16 cellular contexts compared by ENCODE assay signal in genomic region chr19:48737360-48737998, GRCh38. TPM values are rescaled to one million over a fixed set of nuclear protein-coding genes. Genes with fewer than 3 reads are reported as not detected.
DNase-seq lines count a peak whose midpoint lies in the region; ATAC-seq and TF ChIP-seq lines count a peak whose summit lies in the region.
"Had no signal": no experiment of that assay in that cellular context is flagged by ENCODE, and none has a peak within 500 bp of the region (broad histone marks: within the 10 kb centered on the region; RNA-seq: fewer than 3 reads in every experiment).

No MANE protein-coding gene starts in this region.

- H3K4me2 ChIP-seq in neuronal stem cell (ENCODE audit: insufficient read depth, low read length, poor library complexity, severe bottlenecking) (no peak overlapping the region), mesenchymal stem cell (ENCODE audit: low read length, poor library complexity, severe bottlenecking) (no peak overlapping the region)

- WGBS in neuronal stem cell (ENCODE audit: extremely low coverage in 2 of 2, insufficient read length in 2 of 2, insufficient replicate concordance in 1 of 2), 2 donors, result no CpG with 5 or more reads among the region's 22 CpGs
- WGBS in mesenchymal stem cell, result 64% methylated on average over 22 of the region's 22 CpGs

- no peak overlapping the region for H2AFZ ChIP-seq in neuronal stem cell (ENCODE audit: low read length)
- H2AFZ ChIP-seq in mesenchymal stem cell (ENCODE audit: low read depth, low read length), result no peak overlapping the region

- CTCF ChIA-PET in HEK293 (lab: Yijun Ruan, JAX), result no interaction called here

- H3K79me1 ChIP-seq in neuronal stem cell (ENCODE audit: low read depth, low read length), result no peaks in the 10 kb centered on the region
- H3K79me1 ChIP-seq in mesenchymal stem cell (replicated peaks; ENCODE audit: low read length, poor library complexity, severe bottlenecking), result no peaks in the 10 kb centered on the region

- no peaks in the 10 kb centered on the region for H3K36me3 ChIP-seq in HEK293 (ENCODE audit: control insufficient read depth in 2 of 2, insufficient read depth in 1 of 2, low read length in 2 of 2)
- H3K36me3 ChIP-seq in neuronal stem cell (replicated peaks in 1 of 2; ENCODE audit: control insufficient read depth in 2 of 2, insufficient read depth in 2 of 2, low read length in 2 of 2), result no peaks in the 10 kb centered on the region
- no peaks in the 10 kb centered on the region for H3K36me3 ChIP-seq in mesenchymal stem cell (ENCODE audit: control insufficient read depth in 1 of 2, insufficient read depth in 2 of 2, low read depth in 1 of 2, low read length in 2 of 2)

- no peak for TF ChIP-seq CTCF in HEK293 (tag by site-specific recombination; IDR thresholded peaks at IDR 0.05)

- no peak overlapping the region for H3K18ac ChIP-seq in neuronal stem cell (ENCODE audit: low read length)
- H3K18ac ChIP-seq in mesenchymal stem cell (ENCODE audit: low read depth in 1 of 2, low read length in 2 of 2), result no peak overlapping the region

- H2BK15ac ChIP-seq in neuronal stem cell (ENCODE audit: low read length), result peak overlapping the region; percentile 77
- no peak overlapping the region for H2BK15ac ChIP-seq in mesenchymal stem cell (ENCODE audit: low read depth, poor library complexity, severe bottlenecking)

- H3K9ac ChIP-seq in neuronal stem cell (ENCODE audit: low read depth, low read length, poor library complexity) (no peak overlapping the region), mesenchymal stem cell (ENCODE audit: low read length) (no peak overlapping the region)

- no peak overlapping the region for H4K8ac ChIP-seq in neuronal stem cell (ENCODE audit: low read depth, low read length)
- no peak overlapping the region for H4K8ac ChIP-seq in mesenchymal stem cell (ENCODE audit: low read length)

- DNase-seq in NCI-H1436 (lab: John Stamatoyannopoulos, UW), result peak; percentile 33
- no peak for DNase-seq in NCI-H1436 treated with DMSO at 0.1 percent for 48 hours (lab: John Stamatoyannopoulos, UW)
- peak; percentile 61 for DNase-seq in dermis blood vessel endothelial cell
- no peak for DNase-seq in neuronal stem cell (ENCODE audit: low spot score)
- no peak for DNase-seq in left lobe of liver (ENCODE audit: low spot score)
- no peak for DNase-seq in HPDE6-E6E7 (ENCODE audit: extremely low spot score)
- DNase-seq in mesenchymal stem cell, result no peak
- DNase-seq: activated CD8-positive, alpha-beta T cell treated with anti-CD3 and anti-CD28 coated beads, Interleukin-2, amount 10 ng/mL, durations not matched to agents 7 days and 5 days; cortex of kidney; psoas muscle; stimulated activated CD4-positive, alpha-beta T cell treated with anti-CD3 and anti-CD28 coated beads, Interleukin-4, amount 100 ng/mL, for 1 hour; stimulated activated naive CD8-positive, alpha-beta T cell treated with anti-CD3 and anti-CD28 coated beads, Interleukin-15, amount 100 ng/mL, for 72 hours had no signal

- H3K9me3 ChIP-seq in HEK293 (ENCODE audit: control insufficient read depth, insufficient read depth, low read depth, low read length) (no peaks in the 10 kb centered on the region), neuronal stem cell (replicated peaks in 1 of 2; ENCODE audit: control insufficient read depth in 2 of 2, insufficient read depth in 1 of 2, low read depth in 1 of 2, low read length in 2 of 2) (no peaks in the 10 kb centered on the region), mesenchymal stem cell (ENCODE audit: control insufficient read depth, low read length) (no peaks in the 10 kb centered on the region)
- H3K9me3 ChIP-seq: psoas muscle had no signal

- H4K91ac ChIP-seq in neuronal stem cell (ENCODE audit: low read depth, low read length, poor library complexity) (no peak overlapping the region), mesenchymal stem cell (ENCODE audit: low read length) (no peak overlapping the region)

- no peak overlapping the region for H3K27ac ChIP-seq in HEK293 (ENCODE audit: extremely low read depth, low read depth, low read length)
- H3K27ac ChIP-seq in neuronal stem cell (replicated peaks; ENCODE audit: low read length), result no peak overlapping the region
- no peak overlapping the region for H3K27ac ChIP-seq in mesenchymal stem cell (ENCODE audit: low read length, poor library complexity, severe bottlenecking)

- peaks cover 5% of the 10 kb centered on the region for H3K4me1 ChIP-seq in HEK293 (ENCODE audit: control insufficient read depth, insufficient read depth, low read length)
- peaks cover 3 to 9% of the 10 kb centered on the region in 2 donors for H3K4me1 ChIP-seq in neuronal stem cell (ENCODE audit: control insufficient read depth in 2 of 2, insufficient read depth in 1 of 2, low read depth in 1 of 2, low read length in 2 of 2)
- peaks cover 17% of the 10 kb centered on the region for H3K4me1 ChIP-seq in mesenchymal stem cell (ENCODE audit: control insufficient read depth, insufficient read depth, low read depth, low read length)

- H2BK5ac ChIP-seq in neuronal stem cell (ENCODE audit: low read length) (no peak overlapping the region), mesenchymal stem cell (ENCODE audit: low read depth, low read length, poor library complexity, severe bottlenecking) (no peak overlapping the region)

- H3K4me3 ChIP-seq in HEK293 (ENCODE audit: low read depth, low read length) (no peak overlapping the region), neuronal stem cell (ENCODE audit: low read length in 2 of 2) (no peak overlapping the region), mesenchymal stem cell (ENCODE audit: insufficient read depth in 1 of 2, low read depth in 1 of 2, low read length in 2 of 2) (no peak overlapping the region)

- H3K27me3 ChIP-seq in neuronal stem cell (ENCODE audit: control insufficient read depth in 3 of 3, insufficient read depth in 3 of 3, low read depth in 1 of 3, low read length in 3 of 3) (peaks cover 9 to 32% (median 25%) of the 10 kb centered on the region in 3 experiments), mesenchymal stem cell (ENCODE audit: control insufficient read depth in 1 of 2, insufficient read depth in 1 of 2, low read length in 2 of 2) (peaks cover 5 to 53% of the 10 kb centered on the region in 2 experiments)

- no peak overlapping the region for H2BK12ac ChIP-seq in neuronal stem cell (ENCODE audit: low read length)
- no peak overlapping the region for H2BK12ac ChIP-seq in mesenchymal stem cell (ENCODE audit: low read length in 2 of 2)

- no peak overlapping the region for H3K23ac ChIP-seq in neuronal stem cell (ENCODE audit: low read depth, low read length, poor library complexity)
- H3K23ac ChIP-seq in mesenchymal stem cell (ENCODE audit: low read length in 2 of 2), result no peak overlapping the region

- H2BK120ac ChIP-seq in neuronal stem cell (ENCODE audit: low read depth, low read length) (no peak overlapping the region), mesenchymal stem cell (ENCODE audit: low read depth, low read length) (no peak overlapping the region)

- H3K14ac ChIP-seq in neuronal stem cell (ENCODE audit: low read length), result no peak overlapping the region
- H3K14ac ChIP-seq in mesenchymal stem cell (ENCODE audit: low read length in 2 of 2), result no peak overlapping the region

- no peak for ATAC-seq in left lobe of liver
- ATAC-seq: activated CD8-positive, alpha-beta T cell treated with anti-CD3 and anti-CD28 coated beads, Interleukin-2, amount 10 ng/mL, durations not matched to agents 7 days and 5 days; activated naive CD4-positive, alpha-beta T cell treated with anti-CD3 and anti-CD28 coated beads, Interleukin-2, amount 50 U/mL, for 72 hours had no signal

- H3K4ac ChIP-seq in neuronal stem cell (ENCODE audit: low read length) (no peak overlapping the region), mesenchymal stem cell (ENCODE audit: low read depth in 1 of 2, low read length in 2 of 2) (no peak overlapping the region)

- POLR2A ChIA-PET in HEK293 (lab: Yijun Ruan, JAX), result interaction anchor here (0.5 to 2.9 kb wide), 3 partner anchors 11 to 92 kb away, joined by 6 to 35 read pairs (median 10); partner anchors contain the start of gene CA11

- H2AK5ac ChIP-seq in neuronal stem cell (ENCODE audit: low read depth, low read length) (peak overlapping the region; percentile 54), mesenchymal stem cell (ENCODE audit: low read length, severe bottlenecking) (no peak overlapping the region)

TF ChIP-seq in HEK293, 187 proteins besides CTCF, POLR2A, EP300 and RAD21 (continues in another document):
- TF ChIP-seq EGR2 (tag by site-specific recombination; IDR thresholded peaks at IDR 0.05; ENCODE audit: low read depth) (peak; percentile 33; the same call in 1 of the 2 replicates), ZFHX2 (tag by site-specific recombination; conservative IDR thresholded peaks at IDR 0.05) (peak; percentile 29; the same call in 1 of the 2 replicates), SP2 (tag by site-specific recombination; IDR thresholded peaks at IDR 0.05) (peak; percentile 53), ZNF133 (tag by site-specific recombination; IDR thresholded peaks at IDR 0.05) (no peak), ZBTB20 (tag by site-specific recombination; IDR thresholded peaks at IDR 0.05) (peak; percentile 69), ZNF585B (tag by site-specific recombination; IDR thresholded peaks at IDR 0.05) (no peak), ZNF132 (tag by site-specific recombination; IDR thresholded peaks at IDR 0.05; ENCODE audit: borderline replicate concordance) (no peak)

RNA-seq across cellular contexts. Expression of gene RASIP1, which starts 2.9 kb away (rescaled TPM):
- 130 and 154 TPM in 2 replicates for total RNA-seq in dermis blood vessel endothelial cell
- 1.1 TPM for polyA plus RNA-seq in neuronal stem cell (2013, experiment 1 of 2)
- polyA plus RNA-seq in neuronal stem cell (2013, experiment 2 of 2), result 1.1 TPM
- total RNA-seq in left lobe of liver, result 3.1 TPM
- polyA plus RNA-seq in mesenchymal stem cell (2013, experiment 1 of 2), result 0.98 TPM
- 1.00 TPM for polyA plus RNA-seq in mesenchymal stem cell (2013, experiment 2 of 2)

RNA-seq across cellular contexts. Expression of gene IZUMO1, which starts 9.2 kb away (rescaled TPM):
- total RNA-seq in dermis blood vessel endothelial cell (0.17 and 0.28 TPM in 2 replicates), left lobe of liver (not detected)
- 0.01 TPM for polyA plus RNA-seq in neuronal stem cell (2013, experiment 1 of 2)
- polyA plus RNA-seq in neuronal stem cell (2013, experiment 2 of 2), result 0.03 TPM
- not detected for polyA plus RNA-seq in mesenchymal stem cell (2013, experiment 1 of 2)
- polyA plus RNA-seq in mesenchymal stem cell (2013, experiment 2 of 2), result not detected
- total RNA-seq: A172; activated CD8-positive, alpha-beta T cell treated with anti-CD3 and anti-CD28 coated beads, Interleukin-2, amount 10 ng/mL, durations not matched to agents 7 days and 5 days; activated naive CD4-positive, alpha-beta T cell treated with anti-CD3 and anti-CD28 coated beads, Interleukin-2, amount 50 U/mL, for 72 hours had no signal
- polyA plus RNA-seq: liver had no signal

RNA-seq across cellular contexts. Expression of gene FUT1, which starts 15.0 kb away (rescaled TPM):
- total RNA-seq in dermis blood vessel endothelial cell, result 8.1 and 10.9 TPM in 2 replicates
- 0.99 TPM for polyA plus RNA-seq in neuronal stem cell (2013, experiment 1 of 2)
- 1.0 TPM for polyA plus RNA-seq in neuronal stem cell (2013, experiment 2 of 2)
- 0.43 TPM for total RNA-seq in left lobe of liver
- 0.12 TPM for polyA plus RNA-seq in mesenchymal stem cell (2013, experiment 1 of 2)
- 0.10 TPM for polyA plus RNA-seq in mesenchymal stem cell (2013, experiment 2 of 2)

RNA-seq across cellular contexts. Expression of gene FGF21, which starts 17.8 kb away (rescaled TPM):
- total RNA-seq in dermis blood vessel endothelial cell, result not detected in 2 replicates
- polyA plus RNA-seq in neuronal stem cell (2013, experiment 1 of 2), result not detected
- not detected for polyA plus RNA-seq in neuronal stem cell (2013, experiment 2 of 2)
- 0.75 TPM for total RNA-seq in left lobe of liver
- polyA plus RNA-seq in mesenchymal stem cell (2013, experiment 1 of 2), result not detected
- polyA plus RNA-seq in mesenchymal stem cell (2013, experiment 2 of 2), result not detected
- total RNA-seq: A172; activated CD8-positive, alpha-beta T cell treated with anti-CD3 and anti-CD28 coated beads, Interleukin-2, amount 10 ng/mL, durations not matched to agents 7 days and 5 days; activated naive CD4-positive, alpha-beta T cell treated with anti-CD3 and anti-CD28 coated beads, Interleukin-2, amount 50 U/mL, for 72 hours had no signal

RNA-seq across cellular contexts. Expression of gene MAMSTR, which starts 18.0 kb away (rescaled TPM):
- total RNA-seq in dermis blood vessel endothelial cell, result 0.09 and 0.51 TPM in 2 replicates
- polyA plus RNA-seq in neuronal stem cell (2013, experiment 1 of 2), result 1.1 TPM
- polyA plus RNA-seq in neuronal stem cell (2013, experiment 2 of 2), result 0.90 TPM
- total RNA-seq in left lobe of liver, result 0.23 TPM
- polyA plus RNA-seq in mesenchymal stem cell (2013, experiment 1 of 2), result 1.3 TPM
- polyA plus RNA-seq in mesenchymal stem cell (2013, experiment 2 of 2), result 0.99 TPM

Comparison
In these comparisons a context has a peak if more than half of its experiments do, and no peak if none do; other contexts are left out.
1. DNase-seq: peak in NCI-H1436 (single experiment) and dermis blood vessel endothelial cell (single experiment); none in NCI-H1436 treated with DMSO at 0.1 percent for 48 hours (single experiment), neuronal stem cell (single experiment), left lobe of liver (single experiment), HPDE6-E6E7 (single experiment) and mesenchymal stem cell (single experiment).
2. RNA of gene RASIP1, which starts 2.9 kb away (total RNA-seq): 130 to 154 TPM in dermis blood vessel endothelial cell; 3.1 TPM in left lobe of liver (single experiment); every median in the first group is over 10 times any median in the second.